ENCODE assay signal across 1 cellular context in genomic region chr2:232483296-232483922, GRCh38.
TF ChIP-seq lines count a peak whose summit lies in the region.

No MANE protein-coding gene starts in this region.

TF ChIP-seq in WTC11, 78 proteins besides CTCF, POLR2A, EP300 and RAD21 (continued from another document):
- TF ChIP-seq E2F5 (CRISPR knock-in tag; IDR thresholded peaks at IDR 0.05) = no peak
- TF ChIP-seq TP53 (CRISPR knock-in tag; IDR thresholded peaks at IDR 0.05) = no peak
- no peak for TF ChIP-seq RORB (CRISPR knock-in tag; IDR thresholded peaks at IDR 0.05)
TF ChIP-seq in WTC11: peak in this region for 0.
